ENCODE assay signal across 22 cellular contexts in the genomic region with DNA sequence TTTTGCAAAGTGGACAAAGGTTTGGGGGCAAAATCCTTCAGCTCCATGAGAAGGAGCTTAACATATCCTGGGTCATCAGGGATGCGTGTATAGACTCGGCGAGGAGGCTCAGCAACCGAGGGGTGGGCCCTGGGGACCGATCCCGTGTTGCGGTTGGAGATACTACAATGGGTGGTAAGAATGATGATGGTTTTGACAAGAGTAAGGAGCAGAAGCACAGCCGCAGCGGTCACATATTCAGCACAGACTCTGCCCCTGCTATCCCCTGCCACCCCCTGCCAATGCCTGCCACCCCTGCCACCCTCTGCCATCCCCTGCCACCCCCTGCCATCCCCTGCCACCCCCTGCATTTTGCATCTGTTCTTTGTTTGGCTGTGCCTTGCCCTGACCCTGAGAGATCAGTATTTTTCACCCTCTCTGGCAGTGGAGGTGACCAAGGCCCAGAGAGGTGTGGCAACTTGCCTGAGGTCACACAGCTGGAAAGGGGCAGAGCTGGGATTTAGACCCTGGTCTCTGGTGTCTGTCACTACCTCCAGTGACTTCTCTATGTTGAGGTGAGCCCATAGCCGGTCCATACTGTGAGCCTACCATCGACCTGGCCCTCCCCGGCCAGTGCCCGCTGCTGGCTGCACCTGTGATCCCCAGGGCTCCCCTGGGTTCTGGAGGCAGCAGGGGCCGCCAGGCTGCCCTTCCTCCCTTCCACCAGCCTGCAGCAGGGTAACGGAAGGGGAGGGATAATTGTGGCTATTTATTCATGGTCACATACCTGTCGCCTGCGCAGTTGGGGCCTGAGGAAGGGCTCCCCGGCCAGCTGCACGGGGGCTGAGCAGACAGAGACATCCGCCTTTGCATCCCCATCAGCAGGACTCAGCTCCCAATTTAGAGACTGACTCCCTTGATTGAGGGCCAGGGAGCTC.
DNase-seq lines count a peak whose midpoint lies in the region; ATAC-seq, FAIRE-seq and TF ChIP-seq lines count a peak whose summit lies in the region.
"Had no signal": no experiment of that assay in that cellular context is flagged by ENCODE, and none has a peak within 500 bp of the region (broad histone marks: within the 10 kb centered on the region; RNA-seq: fewer than 3 reads in every experiment).

No MANE protein-coding gene starts in this region.

- TF ChIP-seq POLR2A in right lobe of liver (IDR thresholded peaks at IDR 0.05) (no peak), GM12892 (IDR thresholded peaks at IDR 0.05; ENCODE audit: low read depth, low read length) (no peak)

- no peak overlapping the region for H3K27ac ChIP-seq in BLaER1
- no peak overlapping the region for H3K27ac ChIP-seq in right lobe of liver
- H3K27ac ChIP-seq: PC-9, SJSA1 had no signal

- peak overlapping the region; percentile 37 for H3K4me2 ChIP-seq in BLaER1
- H3K4me2 ChIP-seq: PC-9 had no signal

- whole genome bisulfite sequencing in right lobe of liver (ENCODE audit: insufficient coverage, low coverage, low lambda C conversion rate, missing lambda C conversion rate), result 93% methylated on average over 4 of the region's 20 CpGs

- DNase-seq in SW480 (ENCODE audit: low spot score), result peak; percentile 82
- peak in 2 of 3 donors; percentile 7 to 35 for DNase-seq in right lobe of liver
- no peak for DNase-seq in urothelium cell line (ENCODE audit: low spot score)
- DNase-seq in GM12892 (ENCODE audit: insufficient read length), result no peak
- DNase-seq: CD4-positive, CD25-positive, alpha-beta regulatory T cell; GOT3; KBM-7; MV-4-11; NCI-H2029; NCI-H446; NCI-H524 treated with DMSO at 0.1 percent for 48 hours; NCI-H774; NK-92 treated with Interleukin-12 subunit alpha and Interleukin-12 subunit beta, amount 100 ng/mL, for 24 hours; PC-9; T-helper 1 cell had no signal

- FAIRE-seq in urothelium cell line (lab: Jason Lieb, UNC) (peak; percentile 65), GM12892 (lab: Jason Lieb, UNC) (no peak)
- FAIRE-seq: D721Med had no signal

- H3K27me3 ChIP-seq in BLaER1, result 0 out of 2 replicates have a peak, but pooled peaks cover 3% of the 10 kb centered on the region
- no peaks in the 10 kb centered on the region for H3K27me3 ChIP-seq in right lobe of liver

- intact Hi-C loops in right lobe of liver (cut with DNase I), result no loop called here

- H3K9me3 ChIP-seq in BLaER1, result no peaks in the 10 kb centered on the region
- no peaks in the 10 kb centered on the region for H3K9me3 ChIP-seq in right lobe of liver
- H3K9me3 ChIP-seq: SJSA1 had no signal

- TF ChIP-seq CTCF in right lobe of liver (IDR thresholded peaks at IDR 0.05), result no peak

- no peak for ATAC-seq in right lobe of liver
- no peak for ATAC-seq in HG02759 (IDR thresholded peaks at IDR 0.05; ENCODE audit: unreplicated experiment)
- no peak for ATAC-seq in GM21423 (IDR thresholded peaks at IDR 0.05; ENCODE audit: unreplicated experiment)
- ATAC-seq: HCT116, Right ventricle myocardium inferior had no signal

- H4K20me1 ChIP-seq in BLaER1, result no peaks in the 10 kb centered on the region

- H3K36me3 ChIP-seq in BLaER1 (no peaks in the 10 kb centered on the region), right lobe of liver (no peaks in the 10 kb centered on the region)
- H3K36me3 ChIP-seq: SJSA1 had no signal

- no peak overlapping the region for H3K9ac ChIP-seq in BLaER1

- H3K4me1 ChIP-seq in BLaER1 (peaks cover 28% of the 10 kb centered on the region), right lobe of liver (peaks cover 0 to 7% (median 3%) of the 10 kb centered on the region in 4 donors)

- H3K4me3 ChIP-seq in BLaER1 (no peak overlapping the region), right lobe of liver (no peak overlapping the region)
- H3K4me3 ChIP-seq: PC-9, SJSA1 had no signal

Comparison
In these comparisons a context has a peak if more than half of its experiments do, and no peak if none do; other contexts are left out.
1. DNase-seq: peak in SW480 (single experiment) and right lobe of liver (2 of 3); none in urothelium cell line (single experiment) and GM12892 (single experiment).